ENCODE assay signal across 18 cellular contexts in genomic region chr4:118816538-118817177, GRCh38. TPM values are rescaled to one million over a fixed set of nuclear protein-coding genes. Genes with fewer than 3 reads are reported as not detected.
DNase-seq lines count a peak whose midpoint lies in the region; ATAC-seq, FAIRE-seq and TF ChIP-seq lines count a peak whose summit lies in the region.
"Had no signal": no experiment of that assay in that cellular context is flagged by ENCODE, and none has a peak within 500 bp of the region (broad histone marks: within the 10 kb centered on the region; RNA-seq: fewer than 3 reads in every experiment).

No MANE protein-coding gene starts in this region.

- H3K27ac Mint-ChIP-seq in progenitor cell of endocrine pancreas, result no peak overlapping the region
- H3K27ac Mint-ChIP-seq: activated naive CD4-positive, alpha-beta T cell treated with anti-CD3 and anti-CD28 coated beads, Interleukin-2, amount 10 ng/mL, durations not matched to agents 7 days and 5 days; neural progenitor cell had no signal

- H3K4me3 ChIP-seq in bronchial epithelial cell (ENCODE audit: low read depth, low read length) (no peak overlapping the region), Peyer's patch (no peak overlapping the region), pancreas (no peak overlapping the region)
- H3K4me3 ChIP-seq: cardiac muscle cell, neural progenitor cell, SK-N-MC, tibial artery had no signal

- H3K9me3 Mint-ChIP-seq in progenitor cell of endocrine pancreas (ENCODE audit: low read depth), result no peaks in the 10 kb centered on the region
- H3K9me3 Mint-ChIP-seq: activated naive CD4-positive, alpha-beta T cell treated with anti-CD3 and anti-CD28 coated beads, Interleukin-2, amount 10 ng/mL, durations not matched to agents 7 days and 5 days; neural progenitor cell had no signal

- H3K36me3 ChIP-seq in bronchial epithelial cell (ENCODE audit: control insufficient read depth, insufficient read depth, low read length) (peaks cover 22% of the 10 kb centered on the region), Peyer's patch (peaks cover 0 to 49% (median 0%) of the 10 kb centered on the region in 3 donors), pancreas (peaks cover 6 to 31% (median 25%) of the 10 kb centered on the region in 3 donors)
- H3K36me3 ChIP-seq: neural progenitor cell had no signal

- no peak for FAIRE-seq in bronchial epithelial cell (lab: Jason Lieb, UNC)
- FAIRE-seq in pancreas (lab: Jason Lieb, UNC), result no peak

- H3K4me1 Mint-ChIP-seq in progenitor cell of endocrine pancreas (ENCODE audit: low read depth), result no peaks in the 10 kb centered on the region
- H3K4me1 Mint-ChIP-seq: activated naive CD4-positive, alpha-beta T cell treated with anti-CD3 and anti-CD28 coated beads, Interleukin-2, amount 10 ng/mL, durations not matched to agents 7 days and 5 days; neural progenitor cell had no signal

- H3K27me3 ChIP-seq in bronchial epithelial cell (ENCODE audit: control insufficient read depth, insufficient read depth, low read length) (no peaks in the 10 kb centered on the region), Peyer's patch (no peaks in the 10 kb centered on the region), pancreas (no peaks in the 10 kb centered on the region)
- H3K27me3 ChIP-seq: cardiac muscle cell, neural progenitor cell, tibial artery had no signal

- H3K27ac ChIP-seq in Peyer's patch, result no peak overlapping the region
- H3K27ac ChIP-seq in pancreas, result no peak overlapping the region
- H3K27ac ChIP-seq: C4-2B, cardiac muscle cell, neural progenitor cell, SK-N-MC, tibial artery had no signal

- DNase-seq in EL (peak; percentile 55), M059J (ENCODE audit: low read depth) (peak; percentile 10), bronchial epithelial cell (ENCODE audit: low read depth) (peak; percentile 11), hepatic stellate cell (ENCODE audit: low spot score) (peak; percentile 45), Peyer's patch (no peak), pancreas (no peak), progenitor cell of endocrine pancreas (ENCODE audit: low spot score, unreplicated experiment) (no peak)
- DNase-seq: activated naive CD4-positive, alpha-beta T cell treated with anti-CD3 and anti-CD28 coated beads, Interleukin-2, amount 10 ng/mL, durations not matched to agents 7 days and 5 days; DMS79; effector CD8-positive, alpha-beta T cell; NCI-H1930; NCI-H510A treated with DMSO at 0.1 percent for 48 hours; stimulated activated CD4-positive, alpha-beta T cell treated with anti-CD3 and anti-CD28 coated beads, Interleukin-2, amount 100 ng/mL, for 48 hours; tibial artery had no signal

- peaks cover 14% of the 10 kb centered on the region for H3K36me3 Mint-ChIP-seq in progenitor cell of endocrine pancreas (ENCODE audit: insufficient read depth)

- TF ChIP-seq CTCF in bronchial epithelial cell (IDR thresholded peaks at IDR 0.05; ENCODE audit: insufficient read depth, low read length, severe bottlenecking), result no peak
- no peak for TF ChIP-seq CTCF in Peyer's patch (IDR thresholded peaks at IDR 0.05)
- TF ChIP-seq CTCF in pancreas (IDR thresholded peaks at IDR 0.05), result no peak
- TF ChIP-seq CTCF in progenitor cell of endocrine pancreas (IDR thresholded peaks at IDR 0.05; ENCODE audit: unreplicated experiment), result no peak

- TF ChIP-seq POLR2A in Peyer's patch (IDR thresholded peaks at IDR 0.05), result no peak

- no peaks in the 10 kb centered on the region for H3K27me3 Mint-ChIP-seq in progenitor cell of endocrine pancreas
- H3K27me3 Mint-ChIP-seq: activated naive CD4-positive, alpha-beta T cell treated with anti-CD3 and anti-CD28 coated beads, Interleukin-2, amount 10 ng/mL, durations not matched to agents 7 days and 5 days had no signal

- H3K4me1 ChIP-seq in Peyer's patch, result no peaks in the 10 kb centered on the region
- peaks cover 3 to 17% (median 13%) of the 10 kb centered on the region in 3 donors for H3K4me1 ChIP-seq in pancreas
- H3K4me1 ChIP-seq: neural progenitor cell had no signal

- intact Hi-C loops in pancreas (cut with DNase I), result no loop called here

- ATAC-seq in pancreas, result no peak

- H3K9me3 ChIP-seq in Peyer's patch (no peaks in the 10 kb centered on the region), pancreas (no peaks in the 10 kb centered on the region)
- H3K9me3 ChIP-seq: tibial artery had no signal

- H3K4me3 Mint-ChIP-seq in progenitor cell of endocrine pancreas (ENCODE audit: low read depth), result no peak overlapping the region
- H3K4me3 Mint-ChIP-seq: activated naive CD4-positive, alpha-beta T cell treated with anti-CD3 and anti-CD28 coated beads, Interleukin-2, amount 10 ng/mL, durations not matched to agents 7 days and 5 days; neural progenitor cell had no signal

- WGBS in pancreas, 2 donors, result 35 to 36% methylated on average over 1 of the region's 1 CpG

RNA-seq across cellular contexts. Expression of gene SEC24D, which starts 19.3 kb away (rescaled TPM):
- total RNA-seq in M059J (2014; rRNA removed; shearing (Covaris generic)), result 98.1 and 130 TPM in 2 replicates
- total RNA-seq in bronchial epithelial cell, result 15.6 and 18.4 TPM in 2 replicates
- 100 to 1,000 TPM in 1 of 4 donors, 10 to 100 TPM in 3; 52.8 to 117 (median 76.0) TPM for total RNA-seq in Peyer's patch
- total RNA-seq in pancreas, result 10 to 100 TPM; 31.0 to 49.6 (median 41.0) TPM
- 10 to 100 TPM; 10.9 to 20.1 TPM for polyA plus RNA-seq in pancreas
- total RNA-seq in progenitor cell of endocrine pancreas, result 30.1 and 30.2 TPM in 2 replicates

Comparison
In these comparisons a context has a peak if more than half of its experiments do, and no peak if none do; other contexts are left out.
1. DNase-seq: peak in EL (single experiment), M059J (single experiment), bronchial epithelial cell (single experiment) and hepatic stellate cell (single experiment); none in Peyer's patch (0 of 3), pancreas (0 of 6) and progenitor cell of endocrine pancreas (single experiment).